Comparison of ENCODE assay signal across 8 cellular contexts in the genomic region with DNA sequence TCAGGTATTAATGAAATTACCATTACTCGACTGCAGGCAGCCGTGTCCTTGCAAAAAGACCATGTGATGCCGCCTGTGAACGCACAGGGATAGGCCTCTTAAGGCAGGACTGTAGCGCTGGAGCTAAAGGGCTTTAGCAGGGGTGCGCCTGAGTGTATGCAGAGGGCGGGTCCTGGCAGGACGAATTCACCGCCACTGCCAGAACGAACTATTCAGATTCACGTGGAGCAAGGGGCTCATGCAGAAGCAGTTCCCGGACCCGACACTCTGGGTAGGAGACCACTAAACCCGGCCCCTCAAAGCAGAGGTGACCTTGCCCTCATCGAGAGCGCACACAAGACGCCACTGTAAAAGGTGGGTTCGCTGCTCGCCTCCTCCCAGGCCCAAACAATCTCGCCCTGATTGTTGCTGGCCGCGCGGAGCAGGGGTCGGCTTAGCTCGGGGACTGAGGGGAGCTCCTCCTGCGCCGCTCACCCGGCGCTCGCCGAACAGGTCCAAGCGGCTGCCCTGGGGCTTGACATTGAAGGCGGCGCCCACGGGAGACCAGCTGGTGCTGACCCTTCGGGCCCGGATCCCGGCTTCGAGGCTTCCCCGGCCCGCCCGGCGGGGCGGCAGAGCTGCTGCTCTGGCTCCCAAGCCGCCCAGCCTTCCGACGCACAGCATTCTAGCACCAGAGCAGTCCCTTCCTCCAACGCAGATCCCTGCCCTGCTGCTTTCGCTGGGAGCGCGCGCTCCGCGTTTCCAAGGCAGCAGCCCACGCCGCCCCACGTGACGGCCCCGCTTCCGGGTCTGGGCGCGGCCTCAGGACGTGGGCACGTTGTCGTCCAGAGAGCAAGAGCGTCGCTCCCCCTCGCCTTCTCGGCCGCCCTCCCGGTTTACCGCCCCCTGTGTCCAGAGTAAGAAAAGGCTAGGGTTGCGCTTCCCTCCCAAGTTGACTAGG.
DNase-seq lines count a peak whose midpoint lies in the region; ATAC-seq and TF ChIP-seq lines count a peak whose summit lies in the region.

MIPEP (minus strand) TSS at position 743 of the 940 bp plus-strand sequence; CDS start at position 663, 80 bp downstream.

- peak; percentile 94 for DNase-seq in AG10803 (ENCODE audit: low read depth)
- peak; percentile 94 for DNase-seq in NCI-H345 (lab: John Stamatoyannopoulos, UW)
- peak; percentile 94 for DNase-seq in cerebellar cortex (ENCODE audit: low spot score)
- peak; percentile 98 for DNase-seq in islet precursor cell
- DNase-seq in stimulated activated CD4-positive, alpha-beta T cell treated with anti-CD3 and anti-CD28 coated beads, Interleukin-12 subunit alpha, Interleukin-12 subunit beta, amount 100 ng/mL, for 48 hours (ENCODE audit: low read depth in 2 of 3, low spot score in 1 of 3), result peak; percentile 85 to 90 (median 86)

- ATAC-seq in GM18909 (IDR thresholded peaks at IDR 0.05; ENCODE audit: poor library complexity, unreplicated experiment) (peak; percentile 95), HG03175 (IDR thresholded peaks at IDR 0.05; ENCODE audit: unreplicated experiment) (peak; percentile 95)
- peak; percentile 97 for ATAC-seq in activated CD4-positive, CD25-positive, alpha-beta regulatory T cell treated with anti-CD3 and anti-CD28 coated beads, Interleukin-2, amount 50 U/mL, for 24 hours

- H3K4me3 ChIP-seq in AG10803 (ENCODE audit: low read length), result peak within 1 kb of the TSS; percentile 91

- peak; percentile 70 for TF ChIP-seq CTCF in AG10803 (conservative IDR thresholded peaks at IDR 0.05; ENCODE audit: low read length)

Comparison
In these comparisons a context has a peak if more than half of its experiments do, and no peak if none do; other contexts are left out.
1. Peak in every context shown above with its lines: DNase-seq, ATAC-seq and H3K4me3 ChIP-seq.